ENCODE assay signal across 24 cellular contexts in genomic region chr2:31828891-31829290, GRCh38.
DNase-seq lines count a peak whose midpoint lies in the region; ATAC-seq, FAIRE-seq and TF ChIP-seq lines count a peak whose summit lies in the region.
"Had no signal": no experiment of that assay in that cellular context is flagged by ENCODE, and none has a peak within 500 bp of the region (broad histone marks: within the 10 kb centered on the region; RNA-seq: fewer than 3 reads in every experiment).

No MANE protein-coding gene starts in this region.

- H3K36me3 ChIP-seq in K562 (ENCODE audit: control insufficient read depth, insufficient read depth, low read length) = no peaks in the 10 kb centered on the region
- H3K36me3 ChIP-seq: left ventricle myocardium inferior, prostate gland, tibial artery had no signal

- TF ChIP-seq POLR2A in K562 (conservative IDR thresholded peaks at IDR 0.05) = no peak

- H3K9me3 ChIP-seq in K562 (replicated peaks; ENCODE audit: control insufficient read depth, insufficient read depth, low read depth, low read length) = no peaks in the 10 kb centered on the region
- H3K9me3 ChIP-seq: prostate gland had no signal

- no peak overlapping the region for H3K4me3 Mint-ChIP-seq in immature natural killer cell
- H3K4me3 Mint-ChIP-seq: CD4-positive, CD25-positive, alpha-beta regulatory T cell; GM23338; stimulated activated naive CD8-positive, alpha-beta T cell treated with anti-CD3 and anti-CD28 coated beads, Interleukin-15, Interleukin-2, amounts not matched to agents 100 ng/mL and 50 ng/mL, for 24 hours; T-helper 1 cell treated with Interleukin-12 subunit alpha and Interleukin-12 subunit beta and Interleukin-4 antibody, amounts not matched to agents 30 μg/mL and 1 μg/mL, for 36 hours had no signal

- no peak overlapping the region for H3K27ac ChIP-seq in K562 (ENCODE audit: extremely low read depth, low read depth, low read length)
- H3K27ac ChIP-seq: left ventricle myocardium inferior, prostate gland, tibial artery had no signal

- no peaks in the 10 kb centered on the region for H3K9me1 ChIP-seq in K562 (ENCODE audit: control insufficient read depth, insufficient read depth, low read length)

- H3K27ac Mint-ChIP-seq in immature natural killer cell = no peak overlapping the region
- H3K27ac Mint-ChIP-seq: CD4-positive, CD25-positive, alpha-beta regulatory T cell; GM23338; stimulated activated naive CD8-positive, alpha-beta T cell treated with anti-CD3 and anti-CD28 coated beads, Interleukin-15, Interleukin-2, amounts not matched to agents 100 ng/mL and 50 ng/mL, for 24 hours; T-helper 1 cell treated with Interleukin-12 subunit alpha and Interleukin-12 subunit beta and Interleukin-4 antibody, amounts not matched to agents 30 μg/mL and 1 μg/mL, for 36 hours had no signal

- TF ChIP-seq CTCF in K562 (IDR thresholded peaks at IDR 0.05 in 2 of 3, conservative IDR thresholded peaks at IDR 0.05 in 1 of 3; ENCODE audit: insufficient read depth in 2 of 3, low read depth in 1 of 3, low read length in 3 of 3) = no peak

- no peaks in the 10 kb centered on the region for H3K4me1 ChIP-seq in K562 (replicated peaks in 1 of 2; ENCODE audit: control insufficient read depth in 2 of 2, insufficient read depth in 2 of 2, low read length in 2 of 2)
- H3K4me1 ChIP-seq: left ventricle myocardium inferior, prostate gland, tibial artery had no signal

- H2AFZ ChIP-seq in K562 (ENCODE audit: low read depth, low read length) = no peak overlapping the region
- H2AFZ ChIP-seq: GM23338 had no signal

- H3K9ac ChIP-seq in K562 (ENCODE audit: insufficient read depth in 1 of 2, low read depth in 2 of 2, low read length in 2 of 2) = no peak overlapping the region

- peaks cover 18 to 35% (median 22%) of the 10 kb centered on the region in 6 donors for H3K9me3 Mint-ChIP-seq in immature natural killer cell

- CTCF ChIA-PET in K562 (lab: Yijun Ruan, JAX; ENCODE audit: low intra/inter-chr PET ratio) = no interaction called here

- in situ Hi-C loops in K562 (cut with MboI) = no loop called here

- no peak for TF ChIP-seq EP300 in K562 (IDR thresholded peaks at IDR 0.05; ENCODE audit: low read length)

- no peak overlapping the region for H3K4me2 ChIP-seq in K562 (ENCODE audit: insufficient read depth, low read length)
- H3K4me2 ChIP-seq: GM23338, smooth muscle cell had no signal

- no peaks in the 10 kb centered on the region for H4K20me1 ChIP-seq in K562 (replicated peaks; ENCODE audit: control insufficient read depth, insufficient read depth, low read length)

- peaks cover 2 to 12% (median 7%) of the 10 kb centered on the region in 3 donors for H3K27me3 Mint-ChIP-seq in immature natural killer cell (ENCODE audit: low read depth in 3 of 3)

- H3K27me3 ChIP-seq in K562 (ENCODE audit: control insufficient read depth in 2 of 2, insufficient read depth in 2 of 2, low read length in 2 of 2) = no peaks in the 10 kb centered on the region
- H3K27me3 ChIP-seq: tibial artery had no signal

- H3K36me3 Mint-ChIP-seq in immature natural killer cell = peaks cover 0 to 15% (median 8%) of the 10 kb centered on the region in 3 donors
- H3K36me3 Mint-ChIP-seq: CD4-positive, CD25-positive, alpha-beta regulatory T cell had no signal

- no peaks in the 10 kb centered on the region for H3K4me1 Mint-ChIP-seq in immature natural killer cell
- H3K4me1 Mint-ChIP-seq: CD4-positive, CD25-positive, alpha-beta regulatory T cell; GM23338 had no signal

- no peaks in the 10 kb centered on the region for H3K79me2 ChIP-seq in K562 (ENCODE audit: control insufficient read depth, insufficient read depth, low read length)

- WGBS in K562 (ENCODE audit: insufficient coverage, low coverage, missing lambda C conversion rate) = 12% methylated on average over 2 of the region's 2 CpGs

- no TSS peak for BruUV-seq in K562 (replicated peaks; lab: Mats Ljungman, UMichigan)

- DNase-seq in ELR (ENCODE audit: low read depth) (peak; percentile 65), NCI-H460 (ENCODE audit: extremely low read depth, low read depth) (peak; percentile 17), K562 (ENCODE audit: extremely low read depth in 1 of 4, low spot score in 3 of 4) (no peak), iris pigment epithelial cell (ENCODE audit: low read depth) (peak; percentile 36), GM19239 (ENCODE audit: insufficient read length, low spot score) (no peak), NAMALWA (ENCODE audit: low spot score) (no peak), immature natural killer cell (no peak)
- DNase-seq: activated CD4-positive, alpha-beta T cell treated with anti-CD3 and anti-CD28 coated beads, Interleukin-2, amount 50 U/mL, for 4 hours; activated effector memory CD4-positive, alpha-beta T cell treated with anti-CD3 and anti-CD28 coated beads, Interleukin-2, amount 50 U/mL, for 16 hours; CD4-positive, CD25-positive, alpha-beta regulatory T cell; dermis blood vessel endothelial cell; left ventricle myocardium inferior; NCI-H1417 treated with DMSO at 0.1 percent for 48 hours; NCI-H524 treated with DMSO at 0.1 percent for 48 hours; SIG-M5; stimulated activated CD4-positive, alpha-beta T cell treated with anti-CD3 and anti-CD28 coated beads, Interleukin-2, amount 100 ng/mL, for 48 hours; tibial artery had no signal

- intact Hi-C loops in K562 (cut with micrococcal nuclease) = no loop called here

- FAIRE-seq in K562 (lab: Jason Lieb, UNC) = no peak
- FAIRE-seq in GM19239 (lab: Jason Lieb, UNC) = no peak
- FAIRE-seq: endothelial cell of umbilical vein had no signal

- ATAC-seq in K562 (no peak), HG03135 (IDR thresholded peaks at IDR 0.05; ENCODE audit: unreplicated experiment) (no peak)
- ATAC-seq: GM23338 had no signal

- POLR2A ChIA-PET in K562 (lab: Yijun Ruan, JAX) = interaction anchor here (0.6 to 0.7 kb wide), 3 partner anchors 64 to 1233 kb away, joined by 3 read pairs; no protein-coding TSS in a partner anchor

- TF ChIP-seq RAD21 in K562 (CRISPR knock-in tag; conservative IDR thresholded peaks at IDR 0.05 in 1 of 2, IDR thresholded peaks at IDR 0.05 in 1 of 2) = no peak

- no peak overlapping the region for H3K4me3 ChIP-seq in K562
- H3K4me3 ChIP-seq: GM23338, left ventricle myocardium inferior, prostate gland, smooth muscle cell, tibial artery had no signal

TF ChIP-seq in K562, 482 proteins besides CTCF, POLR2A, EP300 and RAD21 (continues in another document):
- TF ChIP-seq CREB5 (CRISPR knock-in tag; IDR thresholded peaks at IDR 0.05) (no peak), PHB (CRISPR knock-in tag; IDR thresholded peaks at IDR 0.05) (no peak), NFE2L1 (tag; IDR thresholded peaks at IDR 0.05; ENCODE audit: borderline replicate concordance, low read depth) (0 out of 2 replicates have a peak, but pooled peaks have one; percentile 14), POLR2G (IDR thresholded peaks at IDR 0.05; ENCODE audit: low read depth, low read length) (no peak), SNIP1 (IDR thresholded peaks at IDR 0.05; ENCODE audit: low read depth) (no peak), ZNF76 (CRISPR knock-in tag; IDR thresholded peaks at IDR 0.05; ENCODE audit: borderline replicate concordance) (no peak), ZNF57 (CRISPR knock-in tag; IDR thresholded peaks at IDR 0.05) (no peak), ZC3H8 (IDR thresholded peaks at IDR 0.05) (no peak), SNAPC5 (CRISPR knock-in tag; IDR thresholded peaks at IDR 0.05) (no peak), POLR2H (tag; IDR thresholded peaks at IDR 0.05; ENCODE audit: low read depth) (no peak), KLF1 (tag; IDR thresholded peaks at IDR 0.05) (no peak), ZNF316 (IDR thresholded peaks at IDR 0.05) (peak; percentile 65)

Comparison
In these comparisons a context has a peak if more than half of its experiments do, and no peak if none do; other contexts are left out.
1. DNase-seq: peak in ELR (single experiment), NCI-H460 (single experiment) and iris pigment epithelial cell (single experiment); none in K562 (0 of 4), GM19239 (single experiment), NAMALWA (single experiment) and immature natural killer cell (0 of 3).